13 cellular contexts compared by ENCODE assay signal in the genomic region with DNA sequence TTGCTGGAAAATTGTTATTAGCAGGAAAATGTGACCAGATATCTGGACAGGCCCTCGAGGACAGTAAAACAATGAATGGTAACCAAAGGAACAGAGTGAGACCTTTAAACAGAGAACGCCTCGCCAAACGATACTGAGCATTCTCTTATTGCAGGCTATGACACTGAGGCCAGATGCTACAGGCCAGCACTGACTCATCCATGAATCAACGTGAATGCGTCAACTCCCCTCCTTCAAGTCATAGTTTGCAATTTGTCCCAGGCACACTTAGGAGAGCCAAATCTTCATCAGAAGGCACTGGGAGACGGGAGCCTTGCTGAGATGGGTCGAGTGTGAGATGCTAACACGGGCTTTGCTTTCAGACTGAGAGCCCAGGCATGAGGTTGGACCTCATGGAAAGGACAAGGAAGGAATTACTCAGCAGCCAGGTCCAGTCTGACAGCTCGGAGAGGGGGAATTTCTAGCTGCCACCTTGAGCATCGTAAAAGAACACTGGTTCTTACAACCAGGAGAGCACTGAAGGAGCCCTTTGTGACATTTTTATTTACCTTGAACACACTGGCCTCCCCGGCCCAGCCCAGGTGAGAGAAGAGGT.
A peak's percentile ranks its signal among the peaks of the same experiment; 100 is the strongest.
DNase-seq lines count a peak whose midpoint lies in the region; ATAC-seq and TF ChIP-seq lines count a peak whose summit lies in the region.
"Had no signal": no experiment of that assay in that cellular context is flagged by ENCODE, and none has a peak within 500 bp of the region (broad histone marks: within the 10 kb centered on the region; RNA-seq: fewer than 3 reads in every experiment).

No MANE protein-coding gene starts in this region.

- H3K4me3 ChIP-seq in cardiac muscle cell (no peak overlapping the region), hepatocyte (no peak overlapping the region)
- H3K4me3 ChIP-seq: right lobe of liver had no signal

- no peak overlapping the region for H2AFZ ChIP-seq in hepatocyte

- H3K9me3 ChIP-seq in cardiac muscle cell (ENCODE audit: low read depth) (no peaks in the 10 kb centered on the region), hepatocyte (ENCODE audit: low read depth) (no peaks in the 10 kb centered on the region)
- H3K9me3 ChIP-seq: right lobe of liver had no signal

- H3K36me3 ChIP-seq in cardiac muscle cell (peaks cover 10% of the 10 kb centered on the region), hepatocyte (replicated peaks; ENCODE audit: insufficient read depth, low read depth) (no peaks in the 10 kb centered on the region)
- H3K36me3 ChIP-seq: right lobe of liver had no signal

- POLR2A ChIA-PET in T-cell (lab: Charles Lee), result no interaction called here

- peaks cover 22% of the 10 kb centered on the region for H3K36me3 Mint-ChIP-seq in mesothelial cell of epicardium
- no peaks in the 10 kb centered on the region for H3K36me3 Mint-ChIP-seq in T-cell

- H3K27ac ChIP-seq in cardiac muscle cell, result peak overlapping the region; percentile 68
- H3K27ac ChIP-seq in hepatocyte, result peak overlapping the region; percentile 82
- H3K27ac ChIP-seq: right lobe of liver had no signal

- CTCF ChIA-PET in T-cell (lab: Charles Lee), result no interaction called here

- no peak for TF ChIP-seq CTCF in cardiac muscle cell (IDR thresholded peaks at IDR 0.05; ENCODE audit: low read depth, low read length)
- TF ChIP-seq CTCF in hepatocyte (IDR thresholded peaks at IDR 0.05; ENCODE audit: poor library complexity), result no peak
- TF ChIP-seq CTCF in mesothelial cell of epicardium (IDR thresholded peaks at IDR 0.05; ENCODE audit: unreplicated experiment), result no peak

- no peaks in the 10 kb centered on the region for H3K27me3 Mint-ChIP-seq in mesothelial cell of epicardium (ENCODE audit: low read depth)
- peaks cover 3 to 6% of the 10 kb centered on the region in 2 donors for H3K27me3 Mint-ChIP-seq in T-cell

- peak in 1 of 2 donors; percentile 21 for DNase-seq in cardiac muscle cell (ENCODE audit: low read depth in 1 of 2, low spot score in 1 of 2)
- DNase-seq in Right ventricle myocardium superior, result no peak
- DNase-seq in astrocyte of the hippocampus (ENCODE audit: low read depth, low spot score), result peak; percentile 41
- peak; percentile 56 for DNase-seq in hepatocyte (ENCODE audit: low spot score)
- no peak for DNase-seq in NCI-H524 treated with DMSO at 0.1 percent for 48 hours (lab: John Stamatoyannopoulos, UW)
- no peak for DNase-seq in stimulated activated CD4-positive, alpha-beta T cell treated with anti-CD3 and anti-CD28 coated beads, Interleukin-4, amount 100 ng/mL, for 24 hours
- DNase-seq in mesothelial cell of epicardium (ENCODE audit: low spot score in 2 of 2, unreplicated experiment in 2 of 2), result no peak
- DNase-seq in T-cell, result no peak
- DNase-seq: activated CD4-positive, CD25-positive, alpha-beta regulatory T cell; activated T-cell treated with anti-CD3 and anti-CD28 coated beads, Interleukin-2, amount 50 U/mL, for 72 hours; anterior cingulate cortex; NCI-H446; right lobe of liver had no signal

- H3K4me1 Mint-ChIP-seq in mesothelial cell of epicardium (peaks cover 17% of the 10 kb centered on the region), T-cell (no peaks in the 10 kb centered on the region)

- intact Hi-C loops in Right ventricle myocardium superior (cut with DNase I), result no loop called here

- 56% methylated on average over 12 of the region's 12 CpGs for WGBS in hepatocyte (ENCODE audit: low lambda C conversion rate, missing lambda C conversion rate)

- H3K4me2 ChIP-seq in hepatocyte, result peak overlapping the region; percentile 22

- no peak overlapping the region for H3K27ac Mint-ChIP-seq in mesothelial cell of epicardium
- no peak overlapping the region for H3K27ac Mint-ChIP-seq in T-cell
- H3K27ac Mint-ChIP-seq: activated T-cell treated with anti-CD3 and anti-CD28 coated beads, Interleukin-2, amount 50 U/mL, for 72 hours had no signal

- H3K27me3 ChIP-seq in cardiac muscle cell (no peaks in the 10 kb centered on the region), hepatocyte (no peaks in the 10 kb centered on the region)
- H3K27me3 ChIP-seq: right lobe of liver had no signal

- H3K4me1 ChIP-seq in cardiac muscle cell (ENCODE audit: low read depth) (peaks cover 22% of the 10 kb centered on the region), hepatocyte (ENCODE audit: insufficient read depth) (peaks cover 16% of the 10 kb centered on the region)

- H3K9me3 Mint-ChIP-seq in mesothelial cell of epicardium (peaks cover 7% of the 10 kb centered on the region), T-cell (peaks cover 0 to 7% (median 0%) of the 10 kb centered on the region in 3 donors)

- H3K4me3 Mint-ChIP-seq in mesothelial cell of epicardium (no peak overlapping the region), T-cell (no peak overlapping the region)
- H3K4me3 Mint-ChIP-seq: activated T-cell treated with anti-CD3 and anti-CD28 coated beads, Interleukin-2, amount 50 U/mL, for 72 hours had no signal

- no peaks in the 10 kb centered on the region for H3K9me2 ChIP-seq in hepatocyte (replicated peaks; ENCODE audit: insufficient read depth)

- ATAC-seq in Right ventricle myocardium superior (ENCODE audit: poor library complexity) (no peak), T-cell (replicated peaks in 1 of 4) (no peak)
- ATAC-seq: activated T-cell treated with anti-CD3 and anti-CD28 coated beads, Interleukin-2, amount 50 U/mL, for 72 hours; right lobe of liver had no signal

- H3K79me2 ChIP-seq in hepatocyte, result peaks cover 2% of the 10 kb centered on the region

- H4K20me1 ChIP-seq in hepatocyte (ENCODE audit: insufficient read depth, poor library complexity, severe bottlenecking), result no peaks in the 10 kb centered on the region

Comparison
In these comparisons a context has a peak if more than half of its experiments do, and no peak if none do; other contexts are left out.
1. DNase-seq: peak in astrocyte of the hippocampus (single experiment) and hepatocyte (single experiment); none in Right ventricle myocardium superior (single experiment), NCI-H524 treated with DMSO at 0.1 percent for 48 hours (single experiment), stimulated activated CD4-positive, alpha-beta T cell treated with anti-CD3 and anti-CD28 coated beads, Interleukin-4, amount 100 ng/mL, for 24 hours (single experiment), mesothelial cell of epicardium (0 of 2) and T-cell (0 of 34).